1 cellular context compared by ENCODE assay signal in the genomic region with DNA sequence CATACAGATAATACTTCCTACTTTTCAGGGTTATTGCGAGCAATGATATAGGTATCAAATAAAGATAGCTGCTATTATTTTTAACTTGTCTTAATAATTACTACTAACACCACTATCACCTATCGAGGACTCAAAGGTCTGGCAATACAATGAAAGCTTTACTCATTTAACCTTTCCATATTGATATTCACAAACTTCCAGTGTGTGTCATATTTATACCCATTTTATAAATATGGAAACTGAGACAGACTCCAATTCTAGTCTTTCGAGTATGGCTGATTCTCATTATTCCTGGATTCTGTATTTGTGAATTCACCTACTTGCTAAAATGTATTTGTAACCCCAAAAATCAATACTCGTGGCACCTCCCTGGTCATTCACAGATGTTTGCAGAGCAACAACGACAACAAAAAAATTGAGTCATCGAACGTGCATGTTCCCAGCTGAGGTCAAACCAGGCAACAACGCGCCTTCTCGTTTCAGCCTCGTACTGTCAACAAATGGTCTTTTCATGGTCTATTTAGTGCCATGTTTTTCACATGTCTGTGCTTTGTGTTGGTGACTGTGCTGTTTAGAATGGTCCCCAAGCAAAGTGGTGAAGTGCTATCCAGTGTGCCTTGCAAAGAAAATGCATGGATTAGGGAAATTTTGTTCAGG.
TF ChIP-seq lines count a peak whose summit lies in the region.

No MANE protein-coding gene starts in this region.

TF ChIP-seq in HepG2, 621 proteins besides CTCF, POLR2A, EP300 and RAD21 (continued from another document and continues in another):
- TF ChIP-seq ZFP82 (CRISPR knock-in tag; IDR thresholded peaks at IDR 0.05; ENCODE audit: borderline replicate concordance), result peak; percentile 64; the same call in 1 of the 2 replicates
- TF ChIP-seq ISL2 (CRISPR knock-in tag; IDR thresholded peaks at IDR 0.05), result 0 out of 2 replicates have a peak, but pooled peaks have one; percentile 18
- TF ChIP-seq, protein P1, sequence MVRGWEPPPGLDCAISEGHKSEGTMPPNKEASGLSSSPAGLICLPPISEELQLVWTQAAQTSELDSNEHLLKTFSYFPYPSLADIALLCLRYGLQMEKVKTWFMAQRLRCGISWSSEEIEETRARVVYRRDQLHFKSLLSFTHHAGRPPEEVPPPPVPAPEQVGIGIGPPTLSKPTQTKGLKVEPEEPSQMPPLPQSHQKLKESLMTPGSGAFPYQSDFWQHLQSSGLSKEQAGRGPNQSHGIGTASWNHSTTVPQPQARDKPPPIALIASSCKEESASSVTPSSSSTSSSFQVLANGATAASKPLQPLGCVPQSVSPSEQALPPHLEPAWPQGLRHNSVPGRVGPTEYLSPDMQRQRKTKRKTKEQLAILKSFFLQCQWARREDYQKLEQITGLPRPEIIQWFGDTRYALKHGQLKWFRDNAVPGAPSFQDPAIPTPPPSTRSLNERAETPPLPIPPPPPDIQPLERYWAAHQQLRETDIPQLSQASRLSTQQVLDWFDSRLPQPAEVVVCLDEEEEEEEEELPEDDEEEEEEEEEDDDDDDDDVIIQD (CRISPR knock-in tag; IDR thresholded peaks at IDR 0.05; ENCODE audit: low read depth), result peak; percentile 90
- TF ChIP-seq ZNF12 (CRISPR knock-in tag; IDR thresholded peaks at IDR 0.05), result peak; percentile 66
- TF ChIP-seq ZNF333 (CRISPR knock-in tag; IDR thresholded peaks at IDR 0.05; ENCODE audit: borderline replicate concordance), result no peak
- peak; percentile 57; the same call in 1 of the 2 replicates for TF ChIP-seq ZMYM2 (CRISPR knock-in tag; IDR thresholded peaks at IDR 0.05)
- TF ChIP-seq FOSL2 (CRISPR knock-in tag; IDR thresholded peaks at IDR 0.05), result peak; percentile 98
- peak; percentile 53; the same call in 1 of the 2 replicates for TF ChIP-seq ZNF331 (CRISPR knock-in tag; IDR thresholded peaks at IDR 0.05)
- peak; percentile 97 for TF ChIP-seq ONECUT2 (CRISPR knock-in tag; IDR thresholded peaks at IDR 0.05)
- TF ChIP-seq, protein P2, sequence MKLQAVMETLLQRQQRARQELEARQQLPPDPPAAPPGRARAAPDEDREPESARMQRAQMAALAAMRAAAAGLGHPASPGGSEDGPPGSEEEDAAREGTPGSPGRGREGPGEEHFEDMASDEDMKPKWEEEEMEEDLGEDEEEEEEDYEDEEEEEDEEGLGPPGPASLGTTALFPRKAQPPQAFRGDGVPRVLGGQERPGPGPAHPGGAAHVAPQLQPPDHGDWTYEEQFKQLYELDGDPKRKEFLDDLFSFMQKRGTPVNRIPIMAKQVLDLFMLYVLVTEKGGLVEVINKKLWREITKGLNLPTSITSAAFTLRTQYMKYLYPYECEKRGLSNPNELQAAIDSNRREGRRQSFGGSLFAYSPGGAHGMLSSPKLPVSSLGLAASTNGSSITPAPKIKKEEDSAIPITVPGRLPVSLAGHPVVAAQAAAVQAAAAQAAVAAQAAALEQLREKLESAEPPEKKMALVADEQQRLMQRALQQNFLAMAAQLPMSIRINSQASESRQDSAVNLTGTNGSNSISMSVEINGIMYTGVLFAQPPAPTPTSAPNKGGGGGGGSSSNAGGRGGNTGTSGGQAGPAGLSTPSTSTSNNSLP (IDR thresholded peaks at IDR 0.05; ENCODE audit: low read depth, low read length), result peak; percentile 85
- peak; percentile 45; the same call in 1 of the 2 replicates for TF ChIP-seq FOXA1 (IDR thresholded peaks at IDR 0.05)
- peak; percentile 71 for TF ChIP-seq FOXA1 (CRISPR knock-in tag; IDR thresholded peaks at IDR 0.05)
- peak; percentile 91; the same call in 1 of the 2 replicates for TF ChIP-seq MIER3 (CRISPR knock-in tag; IDR thresholded peaks at IDR 0.05; ENCODE audit: borderline replicate concordance)
- TF ChIP-seq RARA (CRISPR knock-in tag; IDR thresholded peaks at IDR 0.05), result peak; percentile 95
- TF ChIP-seq, protein P3, sequence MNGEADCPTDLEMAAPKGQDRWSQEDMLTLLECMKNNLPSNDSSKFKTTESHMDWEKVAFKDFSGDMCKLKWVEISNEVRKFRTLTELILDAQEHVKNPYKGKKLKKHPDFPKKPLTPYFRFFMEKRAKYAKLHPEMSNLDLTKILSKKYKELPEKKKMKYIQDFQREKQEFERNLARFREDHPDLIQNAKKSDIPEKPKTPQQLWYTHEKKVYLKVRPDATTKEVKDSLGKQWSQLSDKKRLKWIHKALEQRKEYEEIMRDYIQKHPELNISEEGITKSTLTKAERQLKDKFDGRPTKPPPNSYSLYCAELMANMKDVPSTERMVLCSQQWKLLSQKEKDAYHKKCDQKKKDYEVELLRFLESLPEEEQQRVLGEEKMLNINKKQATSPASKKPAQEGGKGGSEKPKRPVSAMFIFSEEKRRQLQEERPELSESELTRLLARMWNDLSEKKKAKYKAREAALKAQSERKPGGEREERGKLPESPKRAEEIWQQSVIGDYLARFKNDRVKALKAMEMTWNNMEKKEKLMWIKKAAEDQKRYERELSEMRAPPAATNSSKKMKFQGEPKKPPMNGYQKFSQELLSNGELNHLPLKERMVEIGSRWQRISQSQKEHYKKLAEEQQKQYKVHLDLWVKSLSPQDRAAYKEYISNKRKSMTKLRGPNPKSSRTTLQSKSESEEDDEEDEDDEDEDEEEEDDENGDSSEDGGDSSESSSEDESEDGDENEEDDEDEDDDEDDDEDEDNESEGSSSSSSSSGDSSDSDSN (CRISPR knock-in tag; IDR thresholded peaks at IDR 0.05), result no peak
- peak; percentile 30; the same call in 1 of the 2 replicates for TF ChIP-seq YEATS2 (CRISPR knock-in tag; IDR thresholded peaks at IDR 0.05; ENCODE audit: borderline replicate concordance)
- TF ChIP-seq FOSL1 (CRISPR knock-in tag; IDR thresholded peaks at IDR 0.05; ENCODE audit: borderline replicate concordance), result peak; percentile 68; the same call in 1 of the 2 replicates
- TF ChIP-seq NR2F6 (IDR thresholded peaks at IDR 0.05), result 0 out of 2 replicates have a peak, but pooled peaks have one; percentile 49
- TF ChIP-seq NR2F6 (CRISPR knock-in tag; IDR thresholded peaks at IDR 0.05), result peak; percentile 48
- TF ChIP-seq SALL1 (CRISPR knock-in tag; IDR thresholded peaks at IDR 0.05), result peak; percentile 95
- no peak for TF ChIP-seq NFE2 (CRISPR knock-in tag; IDR thresholded peaks at IDR 0.05)
- peak; percentile 77; the same call in 1 of the 3 replicates for TF ChIP-seq MXI1 (IDR thresholded peaks at IDR 0.05; ENCODE audit: borderline replicate concordance, low read depth, low read length)
- no peak for TF ChIP-seq HOXA5 (CRISPR knock-in tag; IDR thresholded peaks at IDR 0.05)
- peak; percentile 57; the same call in 1 of the 2 replicates for TF ChIP-seq PRDM15 (CRISPR knock-in tag; IDR thresholded peaks at IDR 0.05)
- TF ChIP-seq GPN1 (CRISPR knock-in tag; IDR thresholded peaks at IDR 0.05; ENCODE audit: borderline replicate concordance), result no peak
- TF ChIP-seq, protein P4, sequence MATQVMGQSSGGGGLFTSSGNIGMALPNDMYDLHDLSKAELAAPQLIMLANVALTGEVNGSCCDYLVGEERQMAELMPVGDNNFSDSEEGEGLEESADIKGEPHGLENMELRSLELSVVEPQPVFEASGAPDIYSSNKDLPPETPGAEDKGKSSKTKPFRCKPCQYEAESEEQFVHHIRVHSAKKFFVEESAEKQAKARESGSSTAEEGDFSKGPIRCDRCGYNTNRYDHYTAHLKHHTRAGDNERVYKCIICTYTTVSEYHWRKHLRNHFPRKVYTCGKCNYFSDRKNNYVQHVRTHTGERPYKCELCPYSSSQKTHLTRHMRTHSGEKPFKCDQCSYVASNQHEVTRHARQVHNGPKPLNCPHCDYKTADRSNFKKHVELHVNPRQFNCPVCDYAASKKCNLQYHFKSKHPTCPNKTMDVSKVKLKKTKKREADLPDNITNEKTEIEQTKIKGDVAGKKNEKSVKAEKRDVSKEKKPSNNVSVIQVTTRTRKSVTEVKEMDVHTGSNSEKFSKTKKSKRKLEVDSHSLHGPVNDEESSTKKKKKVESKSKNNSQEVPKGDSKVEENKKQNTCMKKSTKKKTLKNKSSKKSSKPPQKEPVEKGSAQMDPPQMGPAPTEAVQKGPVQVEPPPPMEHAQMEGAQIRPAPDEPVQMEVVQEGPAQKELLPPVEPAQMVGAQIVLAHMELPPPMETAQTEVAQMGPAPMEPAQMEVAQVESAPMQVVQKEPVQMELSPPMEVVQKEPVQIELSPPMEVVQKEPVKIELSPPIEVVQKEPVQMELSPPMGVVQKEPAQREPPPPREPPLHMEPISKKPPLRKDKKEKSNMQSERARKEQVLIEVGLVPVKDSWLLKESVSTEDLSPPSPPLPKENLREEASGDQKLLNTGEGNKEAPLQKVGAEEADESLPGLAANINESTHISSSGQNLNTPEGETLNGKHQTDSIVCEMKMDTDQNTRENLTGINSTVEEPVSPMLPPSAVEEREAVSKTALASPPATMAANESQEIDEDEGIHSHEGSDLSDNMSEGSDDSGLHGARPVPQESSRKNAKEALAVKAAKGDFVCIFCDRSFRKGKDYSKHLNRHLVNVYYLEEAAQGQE (IDR thresholded peaks at IDR 0.05; ENCODE audit: borderline replicate concordance in 1 of 2, low read depth in 1 of 2, low read length in 2 of 2), result peak in 1 of 2 experiments; percentile 49; a peak in 1 of 4 replicates
- TF ChIP-seq STAG1 (CRISPR knock-in tag; IDR thresholded peaks at IDR 0.05), result no peak
- TF ChIP-seq ZNF275 (CRISPR knock-in tag; IDR thresholded peaks at IDR 0.05; ENCODE audit: borderline replicate concordance), result no peak
- peak; percentile 47; the same call in 1 of the 2 replicates for TF ChIP-seq ZKSCAN8 (CRISPR knock-in tag; IDR thresholded peaks at IDR 0.05; ENCODE audit: borderline replicate concordance)
- no peak for TF ChIP-seq ZNF232 (CRISPR knock-in tag; IDR thresholded peaks at IDR 0.05; ENCODE audit: borderline replicate concordance)
- peak; percentile 75 for TF ChIP-seq HHEX (CRISPR knock-in tag; IDR thresholded peaks at IDR 0.05)
- TF ChIP-seq ZNF598 (CRISPR knock-in tag; IDR thresholded peaks at IDR 0.05; ENCODE audit: borderline replicate concordance), result no peak
- peak; percentile 81; the same call in 1 of the 2 replicates for TF ChIP-seq HMG20A (CRISPR knock-in tag; IDR thresholded peaks at IDR 0.05; ENCODE audit: borderline replicate concordance)
- no peak for TF ChIP-seq CBFB (CRISPR knock-in tag; IDR thresholded peaks at IDR 0.05)
- TF ChIP-seq ZNF24 (IDR thresholded peaks at IDR 0.05), result peak; percentile 67
- TF ChIP-seq, protein P5, sequence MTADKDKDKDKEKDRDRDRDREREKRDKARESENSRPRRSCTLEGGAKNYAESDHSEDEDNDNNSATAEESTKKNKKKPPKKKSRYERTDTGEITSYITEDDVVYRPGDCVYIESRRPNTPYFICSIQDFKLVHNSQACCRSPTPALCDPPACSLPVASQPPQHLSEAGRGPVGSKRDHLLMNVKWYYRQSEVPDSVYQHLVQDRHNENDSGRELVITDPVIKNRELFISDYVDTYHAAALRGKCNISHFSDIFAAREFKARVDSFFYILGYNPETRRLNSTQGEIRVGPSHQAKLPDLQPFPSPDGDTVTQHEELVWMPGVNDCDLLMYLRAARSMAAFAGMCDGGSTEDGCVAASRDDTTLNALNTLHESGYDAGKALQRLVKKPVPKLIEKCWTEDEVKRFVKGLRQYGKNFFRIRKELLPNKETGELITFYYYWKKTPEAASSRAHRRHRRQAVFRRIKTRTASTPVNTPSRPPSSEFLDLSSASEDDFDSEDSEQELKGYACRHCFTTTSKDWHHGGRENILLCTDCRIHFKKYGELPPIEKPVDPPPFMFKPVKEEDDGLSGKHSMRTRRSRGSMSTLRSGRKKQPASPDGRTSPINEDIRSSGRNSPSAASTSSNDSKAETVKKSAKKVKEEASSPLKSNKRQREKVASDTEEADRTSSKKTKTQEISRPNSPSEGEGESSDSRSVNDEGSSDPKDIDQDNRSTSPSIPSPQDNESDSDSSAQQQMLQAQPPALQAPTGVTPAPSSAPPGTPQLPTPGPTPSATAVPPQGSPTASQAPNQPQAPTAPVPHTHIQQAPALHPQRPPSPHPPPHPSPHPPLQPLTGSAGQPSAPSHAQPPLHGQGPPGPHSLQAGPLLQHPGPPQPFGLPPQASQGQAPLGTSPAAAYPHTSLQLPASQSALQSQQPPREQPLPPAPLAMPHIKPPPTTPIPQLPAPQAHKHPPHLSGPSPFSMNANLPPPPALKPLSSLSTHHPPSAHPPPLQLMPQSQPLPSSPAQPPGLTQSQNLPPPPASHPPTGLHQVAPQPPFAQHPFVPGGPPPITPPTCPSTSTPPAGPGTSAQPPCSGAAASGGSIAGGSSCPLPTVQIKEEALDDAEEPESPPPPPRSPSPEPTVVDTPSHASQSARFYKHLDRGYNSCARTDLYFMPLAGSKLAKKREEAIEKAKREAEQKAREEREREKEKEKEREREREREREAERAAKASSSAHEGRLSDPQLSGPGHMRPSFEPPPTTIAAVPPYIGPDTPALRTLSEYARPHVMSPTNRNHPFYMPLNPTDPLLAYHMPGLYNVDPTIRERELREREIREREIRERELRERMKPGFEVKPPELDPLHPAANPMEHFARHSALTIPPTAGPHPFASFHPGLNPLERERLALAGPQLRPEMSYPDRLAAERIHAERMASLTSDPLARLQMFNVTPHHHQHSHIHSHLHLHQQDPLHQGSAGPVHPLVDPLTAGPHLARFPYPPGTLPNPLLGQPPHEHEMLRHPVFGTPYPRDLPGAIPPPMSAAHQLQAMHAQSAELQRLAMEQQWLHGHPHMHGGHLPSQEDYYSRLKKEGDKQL (CRISPR knock-in tag; IDR thresholded peaks at IDR 0.05; ENCODE audit: low read depth), result peak; percentile 35; the same call in 1 of the 2 replicates
- peak; percentile 51; the same call in 1 of the 2 replicates for TF ChIP-seq ZBTB21 (CRISPR knock-in tag; IDR thresholded peaks at IDR 0.05)
